In genomic region chr7:92460109-92460508, GRCh38 we compare ENCODE assay signal across 20 cellular contexts. TPM values are rescaled to one million over a fixed set of nuclear protein-coding genes. Genes with fewer than 3 reads are reported as not detected.
A peak's percentile ranks its signal among the peaks of the same experiment; 100 is the strongest.
DNase-seq lines count a peak whose midpoint lies in the region; TF ChIP-seq lines count a peak whose summit lies in the region.
"Had no signal": no experiment of that assay in that cellular context is flagged by ENCODE, and none has a peak within 500 bp of the region (broad histone marks: within the 10 kb centered on the region; RNA-seq: fewer than 3 reads in every experiment).

No MANE protein-coding gene starts in this region.

- no peaks in the 10 kb centered on the region for H3K36me3 ChIP-seq in uterus

- DNase-seq in DMS79 (lab: John Stamatoyannopoulos, UW): peak; percentile 7
- peak; percentile 39 for DNase-seq in LNCaP clone FGC (ENCODE audit: low read depth)
- peak; percentile 30 to 86 for DNase-seq in T47D (ENCODE audit: low read depth in 1 of 2, low spot score in 1 of 2)
- no peak for DNase-seq in nephron progenitor cell
- DNase-seq in uterus: no peak
- no peak for DNase-seq in NCI-H82 treated with DMSO at 0.1 percent for 48 hours (lab: John Stamatoyannopoulos, UW; ENCODE audit: unreplicated experiment)
- DNase-seq in iPS-NIHi7 (ENCODE audit: extremely low spot score): no peak
- no peak for DNase-seq in NCI-H1694 (lab: John Stamatoyannopoulos, UW)
- DNase-seq: GDM1, H7, MG63, NCI-H1048, NCI-H1436, NCI-H2081, NCI-H446 treated with DMSO at 0.1 percent for 48 hours, SHP77 treated with DMSO at 0.1 percent for 48 hours had no signal

- H3K4me3 Mint-ChIP-seq in nephron progenitor cell: no peak overlapping the region

- no peaks in the 10 kb centered on the region for H3K4me1 ChIP-seq in uterus
- H3K4me1 ChIP-seq: BLaER1 treated with 17β-estradiol and CSF1 and Interleukin-3, amounts not matched to agents 10 nM and 100 nM had no signal

- TF ChIP-seq POLR2A in uterus (IDR thresholded peaks at IDR 0.05): no peak

- no peaks in the 10 kb centered on the region for H3K9me3 ChIP-seq in uterus
- H3K9me3 ChIP-seq: BLaER1 treated with 17β-estradiol and CSF1 and Interleukin-3, amounts not matched to agents 10 nM and 100 nM; MG63 had no signal

- H3K36me3 Mint-ChIP-seq in nephron progenitor cell (ENCODE audit: low read depth): peaks cover 22% of the 10 kb centered on the region

- peak overlapping the region; percentile 43 for H3K27ac Mint-ChIP-seq in nephron progenitor cell

- H3K4me3 ChIP-seq in LNCaP clone FGC (ENCODE audit: low read depth, low read length): no peak overlapping the region
- no peak overlapping the region for H3K4me3 ChIP-seq in uterus
- H3K4me3 ChIP-seq: BLaER1 treated with 17β-estradiol and CSF1 and Interleukin-3, amounts not matched to agents 10 nM and 100 nM; MG63 had no signal

- intact Hi-C loops in uterus (cut with DNase I; ENCODE audit: low total_unique reads): no loop called here

- H3K27me3 ChIP-seq in uterus: no peaks in the 10 kb centered on the region
- H3K27me3 ChIP-seq: BLaER1 treated with 17β-estradiol and CSF1 and Interleukin-3, amounts not matched to agents 10 nM and 100 nM; MG63 had no signal

- peaks cover 2% of the 10 kb centered on the region for H3K27me3 Mint-ChIP-seq in nephron progenitor cell (ENCODE audit: low read depth, poor library complexity)

- in situ Hi-C loops in T47D (cut with HindIII; ENCODE audit: low pct_unique_long_range_greater_than_20kb, low sequenced_read_pairs): no loop called here

- peaks cover 5% of the 10 kb centered on the region for H3K4me1 Mint-ChIP-seq in nephron progenitor cell

- H3K27ac ChIP-seq in uterus: no peak overlapping the region
- H3K27ac ChIP-seq: BLaER1 treated with 17β-estradiol and CSF1 and Interleukin-3, amounts not matched to agents 10 nM and 100 nM had no signal

- no peak for TF ChIP-seq CTCF in LNCaP clone FGC (IDR thresholded peaks at IDR 0.05; ENCODE audit: control insufficient read depth, extremely low read depth, insufficient read depth)
- TF ChIP-seq CTCF in nephron progenitor cell (IDR thresholded peaks at IDR 0.05): no peak
- no peak for TF ChIP-seq CTCF in uterus (IDR thresholded peaks at IDR 0.05)

- no peaks in the 10 kb centered on the region for H3K9me3 Mint-ChIP-seq in nephron progenitor cell

RNA-seq across cellular contexts. Expression of gene GATAD1, which starts 12.8 kb away (rescaled TPM):
- total RNA-seq in uterus: 10 to 100 TPM; 41.2 to 62.2 (median 54.9) TPM

RNA-seq across cellular contexts. Expression of gene ERVW-1, which starts 17.6 kb away (rescaled TPM):
- not detected for total RNA-seq in uterus
- total RNA-seq: A673, HT-29, OCI-LY7 had no signal

Comparison
In these comparisons a context has a peak if more than half of its experiments do, and no peak if none do; other contexts are left out.
1. DNase-seq: peak in DMS79 (single experiment), LNCaP clone FGC (single experiment) and T47D (2 of 2); none in nephron progenitor cell (single experiment), uterus (0 of 2), NCI-H82 treated with DMSO at 0.1 percent for 48 hours (single experiment), iPS-NIHi7 (single experiment) and NCI-H1694 (single experiment).